Comparison of ENCODE assay signal across 10 cellular contexts in the genomic region with DNA sequence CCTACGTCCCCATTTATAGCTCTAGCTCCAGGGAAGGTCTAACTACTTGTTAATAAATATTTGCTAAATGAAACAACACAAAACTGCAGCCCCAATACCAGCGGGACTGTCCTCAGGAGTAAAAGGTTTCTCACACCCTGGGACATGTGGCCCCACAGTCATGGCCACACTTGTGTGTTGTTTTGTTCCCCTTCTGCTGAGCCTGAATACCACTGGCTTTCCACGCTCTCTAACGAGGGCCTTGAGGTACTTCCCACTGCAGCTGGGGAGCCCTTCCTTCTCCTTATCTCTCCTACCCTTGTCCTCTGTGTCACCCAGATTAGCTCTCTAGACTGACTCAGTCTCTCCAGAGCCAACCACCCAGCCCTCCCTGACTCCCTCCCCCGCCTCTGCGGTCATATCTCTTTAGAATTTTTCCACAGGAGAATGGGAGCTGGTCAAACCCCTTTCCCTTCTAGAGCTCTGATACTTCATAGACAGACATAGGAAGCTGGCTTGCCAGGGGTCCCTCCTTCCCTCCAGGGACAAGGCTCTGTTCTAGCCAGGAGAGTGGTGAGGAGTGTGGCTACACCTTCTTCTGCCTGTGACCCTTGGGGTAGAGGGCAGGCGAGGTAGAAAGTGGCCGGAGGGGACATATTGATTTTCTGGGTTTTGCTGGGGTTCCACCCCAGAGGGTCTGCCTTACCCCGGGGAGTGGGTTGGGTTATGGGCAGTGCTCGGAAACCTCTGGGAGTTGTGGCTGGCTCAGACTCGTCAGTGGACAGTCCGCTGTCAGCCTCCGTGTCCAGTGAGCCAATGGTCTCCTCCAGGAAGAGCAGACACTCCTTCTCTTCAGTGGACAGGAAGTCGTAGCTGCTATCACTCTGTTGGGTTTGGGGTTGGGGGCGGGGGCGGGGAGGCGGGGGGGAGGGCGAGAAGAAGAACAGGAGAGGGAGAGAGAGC. TPM values are rescaled to one million over a fixed set of nuclear protein-coding genes. Genes with fewer than 3 reads are reported as not detected.
DNase-seq lines count a peak whose midpoint lies in the region; ATAC-seq and TF ChIP-seq lines count a peak whose summit lies in the region.
"Had no signal": no experiment of that assay in that cellular context is flagged by ENCODE, and none has a peak within 500 bp of the region (broad histone marks: within the 10 kb centered on the region; RNA-seq: fewer than 3 reads in every experiment).

No MANE protein-coding gene starts in this region.

- H3K27ac ChIP-seq in foreskin keratinocyte = peak overlapping the region; percentile 93

- H3K4me1 ChIP-seq in foreskin keratinocyte = peaks cover 67% of the 10 kb centered on the region

- ATAC-seq in SK-N-SH treated with all-trans-retinoic acid at 6 μM for 48 hours (peak; percentile 15), foreskin keratinocyte (no peak), HG03139 (IDR thresholded peaks at IDR 0.05; ENCODE audit: unreplicated experiment) (no peak), GM21390 (IDR thresholded peaks at IDR 0.05; ENCODE audit: unreplicated experiment) (no peak)
- ATAC-seq: effector memory CD8-positive, alpha-beta T cell had no signal

- DNase-seq in GDM1 (lab: John Stamatoyannopoulos, UW) (peak; percentile 79), foreskin keratinocyte (no peak), pons (ENCODE audit: low spot score) (peak; percentile 7), NCI-H82 (lab: John Stamatoyannopoulos, UW) (no peak)
- no peak for DNase-seq in stimulated activated CD4-positive, alpha-beta T cell treated with anti-CD3 and anti-CD28 coated beads, Interleukin-12 subunit alpha, Interleukin-12 subunit beta, amount 100 ng/mL, for 4 hours
- DNase-seq: effector memory CD8-positive, alpha-beta T cell; NCI-H526 treated with DMSO at 0.1 percent for 48 hours had no signal

- no peaks in the 10 kb centered on the region for H3K27me3 ChIP-seq in foreskin keratinocyte

- no peak for TF ChIP-seq CTCF in foreskin keratinocyte (conservative IDR thresholded peaks at IDR 0.05)

TF ChIP-seq in SK-N-SH treated with all-trans-retinoic acid at 6 μM for 48 hours, 23 proteins besides CTCF, POLR2A, EP300 and RAD21:
- TF ChIP-seq PPARA (CRISPR knock-in tag; IDR thresholded peaks at IDR 0.05; ENCODE audit: borderline replicate concordance) (no peak), BACH2 (CRISPR knock-in tag; IDR thresholded peaks at IDR 0.05; ENCODE audit: borderline replicate concordance) (no peak), ZNF70 (CRISPR knock-in tag; IDR thresholded peaks at IDR 0.05) (no peak), GLIS3 (CRISPR knock-in tag; IDR thresholded peaks at IDR 0.05) (no peak), CREB5 (CRISPR knock-in tag; IDR thresholded peaks at IDR 0.05; ENCODE audit: low read depth) (no peak), ZFP3 (CRISPR knock-in tag; IDR thresholded peaks at IDR 0.05) (no peak), TOX (CRISPR knock-in tag; IDR thresholded peaks at IDR 0.05; ENCODE audit: borderline replicate concordance) (no peak), RARB (CRISPR knock-in tag; IDR thresholded peaks at IDR 0.05) (no peak), ZNF8 (CRISPR knock-in tag; IDR thresholded peaks at IDR 0.05) (no peak), ZNF565 (CRISPR knock-in tag; conservative IDR thresholded peaks at IDR 0.05; ENCODE audit: low read depth) (no peak), POU6F1 (CRISPR knock-in tag; IDR thresholded peaks at IDR 0.05; ENCODE audit: borderline replicate concordance, low read depth) (no peak), SNAI2 (CRISPR knock-in tag; IDR thresholded peaks at IDR 0.05) (no peak), CSDC2 (CRISPR knock-in tag; IDR thresholded peaks at IDR 0.05) (no peak)
TF ChIP-seq in SK-N-SH treated with all-trans-retinoic acid at 6 μM for 48 hours: peak in this region for 0.

RNA-seq across cellular contexts. Expression of gene C1orf116, which starts 8.1 kb away (rescaled TPM):
- 76.9 and 78.2 TPM in 2 replicates for total RNA-seq in foreskin keratinocyte
- 56.6 and 69.5 TPM in 2 replicates for polyA plus RNA-seq in foreskin keratinocyte

RNA-seq across cellular contexts. Expression of gene YOD1, which starts 26.5 kb away (rescaled TPM):
- total RNA-seq in foreskin keratinocyte = 9.3 and 9.6 TPM in 2 replicates
- 1.8 and 2.3 TPM in 2 replicates for polyA plus RNA-seq in foreskin keratinocyte

RNA-seq across cellular contexts. Expression of gene PFKFB2, which starts 28.6 kb away (rescaled TPM):
- total RNA-seq in foreskin keratinocyte = 12.1 and 12.5 TPM in 2 replicates
- polyA plus RNA-seq in foreskin keratinocyte = 2.6 and 3.1 TPM in 2 replicates

RNA-seq across cellular contexts. Expression of gene FCAMR, which starts 54.2 kb away (rescaled TPM):
- total RNA-seq in foreskin keratinocyte = not detected in 2 replicates
- polyA plus RNA-seq in foreskin keratinocyte = not detected in 2 replicates

Comparison
In these comparisons a context has a peak if more than half of its experiments do, and no peak if none do; other contexts are left out.
1. DNase-seq: peak in GDM1 (single experiment) and pons (single experiment); none in foreskin keratinocyte (0 of 2), stimulated activated CD4-positive, alpha-beta T cell treated with anti-CD3 and anti-CD28 coated beads, Interleukin-12 subunit alpha, Interleukin-12 subunit beta, amount 100 ng/mL, for 4 hours (single experiment) and NCI-H82 (single experiment).